13 cellular contexts compared by ENCODE assay signal in genomic region chr13:79353698-79354097, GRCh38.
"Had no signal": no experiment of that assay in that cellular context is flagged by ENCODE, and none has a peak within 500 bp of the region (broad histone marks: within the 10 kb centered on the region; RNA-seq: fewer than 3 reads in every experiment).

No MANE protein-coding gene starts in this region.

- H3K27ac ChIP-seq: breast epithelium, esophagus muscularis mucosa, spleen had no signal

- H3K4me1 ChIP-seq: breast epithelium, esophagus muscularis mucosa, spleen had no signal

- DNase-seq: activated CD4-positive, alpha-beta T cell treated with anti-CD3 and anti-CD28 coated beads for 4 hours; activated naive CD4-positive, alpha-beta T cell treated with Interleukin-2 at 50 U/mL for 16 hours; activated naive CD8-positive, alpha-beta T cell treated with anti-CD3 and anti-CD28 coated beads, Interleukin-2, amount 50 U/mL, for 24 hours; aorta; kidney glomerular epithelial cell; midbrain; spleen had no signal

- H3K4me3 Mint-ChIP-seq: activated naive CD8-positive, alpha-beta T cell treated with anti-CD3 and anti-CD28 coated beads, Interleukin-2, amount 50 U/mL, for 24 hours; neural crest cell; T-helper 1 cell treated with Interleukin-12 subunit alpha and Interleukin-12 subunit beta and Interleukin-4 antibody, amounts not matched to agents 30 μg/mL and 1 μg/mL, for 36 hours; WTC11 had no signal

- H3K9me3 ChIP-seq: breast epithelium, esophagus muscularis mucosa, spleen had no signal

- H3K27me3 Mint-ChIP-seq: activated naive CD8-positive, alpha-beta T cell treated with anti-CD3 and anti-CD28 coated beads, Interleukin-2, amount 50 U/mL, for 24 hours had no signal

- H3K9me3 Mint-ChIP-seq: activated naive CD8-positive, alpha-beta T cell treated with anti-CD3 and anti-CD28 coated beads, Interleukin-2, amount 50 U/mL, for 24 hours; neural crest cell; T-helper 1 cell treated with Interleukin-12 subunit alpha and Interleukin-12 subunit beta and Interleukin-4 antibody, amounts not matched to agents 30 μg/mL and 1 μg/mL, for 36 hours; WTC11 had no signal

- H3K4me1 Mint-ChIP-seq: neural crest cell, WTC11 had no signal

- H3K4me3 ChIP-seq: breast epithelium, esophagus muscularis mucosa, spleen had no signal

- H3K27me3 ChIP-seq: breast epithelium, esophagus muscularis mucosa, spleen had no signal

- H3K27ac Mint-ChIP-seq: activated naive CD8-positive, alpha-beta T cell treated with anti-CD3 and anti-CD28 coated beads, Interleukin-2, amount 50 U/mL, for 24 hours; T-helper 1 cell treated with Interleukin-12 subunit alpha and Interleukin-12 subunit beta and Interleukin-4 antibody, amounts not matched to agents 30 μg/mL and 1 μg/mL, for 36 hours; WTC11 had no signal

- ATAC-seq: activated naive CD8-positive, alpha-beta T cell treated with anti-CD3 and anti-CD28 coated beads, Interleukin-2, amount 50 U/mL, for 24 hours; sciatic nerve; WTC11 had no signal
